In the genomic region with DNA sequence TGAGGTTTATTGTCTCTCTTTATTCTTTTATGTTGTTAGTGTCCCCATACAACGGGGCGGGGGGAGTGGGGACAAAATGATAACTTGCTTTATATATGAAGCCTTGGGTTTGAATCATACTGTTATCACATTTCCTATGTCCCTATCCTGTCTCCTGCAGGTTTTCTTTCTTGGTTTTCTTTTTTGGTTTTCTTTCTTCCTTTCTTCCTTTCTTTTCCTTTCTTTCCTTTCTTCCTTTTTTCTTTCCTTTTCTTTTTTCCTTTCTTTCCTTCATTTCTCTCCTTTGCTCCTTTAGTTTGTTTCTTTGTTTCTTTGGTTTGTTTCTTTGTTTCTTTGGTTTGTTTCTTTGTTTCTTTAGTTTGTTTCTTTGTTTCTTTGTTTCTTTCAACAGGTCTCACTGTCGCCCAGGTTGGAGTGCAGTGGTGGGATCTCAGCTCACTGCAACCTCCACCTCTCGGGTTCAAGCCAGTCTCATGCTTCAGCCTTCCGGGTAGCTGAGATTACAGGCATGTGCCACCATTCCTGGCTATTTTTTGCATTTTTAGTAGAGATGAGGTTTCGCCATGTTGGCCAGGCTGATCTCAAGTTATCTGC, we compare ENCODE assay signal across 1 cellular context.
TF ChIP-seq lines count a peak whose summit lies in the region.

No MANE protein-coding gene starts in this region.

TF ChIP-seq in HepG2, 621 proteins besides CTCF, POLR2A, EP300 and RAD21 (continued from another document):
- TF ChIP-seq TCF12 (IDR thresholded peaks at IDR 0.05) = no peak
- no peak for TF ChIP-seq TCF12 (CRISPR knock-in tag; IDR thresholded peaks at IDR 0.05)
- no peak for TF ChIP-seq DNMT1 (CRISPR knock-in tag; IDR thresholded peaks at IDR 0.05)
- TF ChIP-seq TCF7L2 (IDR thresholded peaks at IDR 0.05; ENCODE audit: low read depth, low read length) = no peak
- no peak for TF ChIP-seq ZNF335 (CRISPR knock-in tag; IDR thresholded peaks at IDR 0.05)
- no peak for TF ChIP-seq ZNF746 (CRISPR knock-in tag; IDR thresholded peaks at IDR 0.05)
- TF ChIP-seq, protein P1, sequence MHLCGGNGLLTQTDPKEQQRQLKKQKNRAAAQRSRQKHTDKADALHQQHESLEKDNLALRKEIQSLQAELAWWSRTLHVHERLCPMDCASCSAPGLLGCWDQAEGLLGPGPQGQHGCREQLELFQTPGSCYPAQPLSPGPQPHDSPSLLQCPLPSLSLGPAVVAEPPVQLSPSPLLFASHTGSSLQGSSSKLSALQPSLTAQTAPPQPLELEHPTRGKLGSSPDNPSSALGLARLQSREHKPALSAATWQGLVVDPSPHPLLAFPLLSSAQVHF (CRISPR knock-in tag; IDR thresholded peaks at IDR 0.05) = no peak
- TF ChIP-seq ZNF431 (CRISPR knock-in tag; IDR thresholded peaks at IDR 0.05; ENCODE audit: borderline replicate concordance, low read depth) = no peak
- TF ChIP-seq, protein P2, sequence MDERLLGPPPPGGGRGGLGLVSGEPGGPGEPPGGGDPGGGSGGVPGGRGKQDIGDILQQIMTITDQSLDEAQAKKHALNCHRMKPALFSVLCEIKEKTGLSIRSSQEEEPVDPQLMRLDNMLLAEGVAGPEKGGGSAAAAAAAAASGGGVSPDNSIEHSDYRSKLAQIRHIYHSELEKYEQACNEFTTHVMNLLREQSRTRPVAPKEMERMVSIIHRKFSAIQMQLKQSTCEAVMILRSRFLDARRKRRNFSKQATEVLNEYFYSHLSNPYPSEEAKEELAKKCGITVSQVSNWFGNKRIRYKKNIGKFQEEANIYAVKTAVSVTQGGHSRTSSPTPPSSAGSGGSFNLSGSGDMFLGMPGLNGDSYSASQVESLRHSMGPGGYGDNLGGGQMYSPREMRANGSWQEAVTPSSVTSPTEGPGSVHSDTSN (CRISPR knock-in tag; IDR thresholded peaks at IDR 0.05) = no peak
- TF ChIP-seq, protein P3, sequence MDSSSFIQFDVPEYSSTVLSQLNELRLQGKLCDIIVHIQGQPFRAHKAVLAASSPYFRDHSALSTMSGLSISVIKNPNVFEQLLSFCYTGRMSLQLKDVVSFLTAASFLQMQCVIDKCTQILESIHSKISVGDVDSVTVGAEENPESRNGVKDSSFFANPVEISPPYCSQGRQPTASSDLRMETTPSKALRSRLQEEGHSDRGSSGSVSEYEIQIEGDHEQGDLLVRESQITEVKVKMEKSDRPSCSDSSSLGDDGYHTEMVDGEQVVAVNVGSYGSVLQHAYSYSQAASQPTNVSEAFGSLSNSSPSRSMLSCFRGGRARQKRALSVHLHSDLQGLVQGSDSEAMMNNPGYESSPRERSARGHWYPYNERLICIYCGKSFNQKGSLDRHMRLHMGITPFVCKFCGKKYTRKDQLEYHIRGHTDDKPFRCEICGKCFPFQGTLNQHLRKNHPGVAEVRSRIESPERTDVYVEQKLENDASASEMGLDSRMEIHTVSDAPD (CRISPR knock-in tag; IDR thresholded peaks at IDR 0.05) = no peak
